In genomic region chr7:92158660-92159575, GRCh38 we compare ENCODE assay signal across 11 cellular contexts. TPM values are rescaled to one million over a fixed set of nuclear protein-coding genes. Genes with fewer than 3 reads are reported as not detected.
DNase-seq lines count a peak whose midpoint lies in the region; ATAC-seq and TF ChIP-seq lines count a peak whose summit lies in the region.
"Had no signal": no experiment of that assay in that cellular context is flagged by ENCODE, and none has a peak within 500 bp of the region (broad histone marks: within the 10 kb centered on the region; RNA-seq: fewer than 3 reads in every experiment).

No MANE protein-coding gene starts in this region.

- H4K8ac ChIP-seq in mesenchymal stem cell (ENCODE audit: low read length) = no peak overlapping the region

- TF ChIP-seq CTCF in left ventricle myocardium inferior (IDR thresholded peaks at IDR 0.05; ENCODE audit: borderline replicate concordance) (no peak), prostate gland (IDR thresholded peaks at IDR 0.05) (no peak), hepatocyte (IDR thresholded peaks at IDR 0.05; ENCODE audit: poor library complexity) (no peak), mucosa of descending colon (IDR thresholded peaks at IDR 0.05) (no peak)

- DNase-seq in NCI-H226 (peak; percentile 69), mesenchymal stem cell (peak; percentile 6), left ventricle myocardium inferior (no peak), prostate gland (ENCODE audit: low spot score) (no peak), hepatocyte (ENCODE audit: low spot score) (no peak), mucosa of descending colon (no peak)
- DNase-seq: Peyer's patch had no signal

- no peak overlapping the region for H3K23ac ChIP-seq in mesenchymal stem cell (ENCODE audit: low read length in 2 of 2)

- H2BK12ac ChIP-seq in mesenchymal stem cell (ENCODE audit: low read length in 2 of 2) = no peak overlapping the region

- no peaks in the 10 kb centered on the region for H3K79me1 ChIP-seq in mesenchymal stem cell (replicated peaks; ENCODE audit: low read length, poor library complexity, severe bottlenecking)

- H2AFZ ChIP-seq in mesenchymal stem cell (ENCODE audit: low read depth, low read length) (no peak overlapping the region), hepatocyte (no peak overlapping the region)

- no peak overlapping the region for H2BK15ac ChIP-seq in mesenchymal stem cell (ENCODE audit: low read depth, poor library complexity, severe bottlenecking)

- H3K9me3 ChIP-seq in mesenchymal stem cell (ENCODE audit: control insufficient read depth, low read length) (no peaks in the 10 kb centered on the region), left ventricle myocardium inferior (replicated peaks) (no peaks in the 10 kb centered on the region), prostate gland (no peaks in the 10 kb centered on the region), hepatocyte (ENCODE audit: low read depth) (no peaks in the 10 kb centered on the region), mucosa of descending colon (no peaks in the 10 kb centered on the region)
- H3K9me3 ChIP-seq: esophagus muscularis mucosa, Peyer's patch had no signal

- H4K20me1 ChIP-seq in hepatocyte (ENCODE audit: insufficient read depth, poor library complexity, severe bottlenecking) = no peaks in the 10 kb centered on the region

- H3K4me3 ChIP-seq in mesenchymal stem cell (ENCODE audit: insufficient read depth in 1 of 2, low read depth in 1 of 2, low read length in 2 of 2) (peak overlapping the region in 1 of 2 experiments; percentile 5), left ventricle myocardium inferior (no peak overlapping the region), prostate gland (no peak overlapping the region), hepatocyte (no peak overlapping the region), mucosa of descending colon (no peak overlapping the region)
- H3K4me3 ChIP-seq: esophagus muscularis mucosa, Peyer's patch had no signal

- no peaks in the 10 kb centered on the region for H3K9me2 ChIP-seq in hepatocyte (replicated peaks; ENCODE audit: insufficient read depth)

- no peak overlapping the region for H3K27ac ChIP-seq in mesenchymal stem cell (ENCODE audit: low read length, poor library complexity, severe bottlenecking)
- no peak overlapping the region for H3K27ac ChIP-seq in left ventricle myocardium inferior (replicated peaks)
- no peak overlapping the region for H3K27ac ChIP-seq in prostate gland
- no peak overlapping the region for H3K27ac ChIP-seq in hepatocyte
- H3K27ac ChIP-seq: esophagus muscularis mucosa, Peyer's patch had no signal

- no peaks in the 10 kb centered on the region for H3K79me2 ChIP-seq in hepatocyte

- no peak overlapping the region for H4K91ac ChIP-seq in mesenchymal stem cell (ENCODE audit: low read length)

- no peak for TF ChIP-seq POLR2A in prostate gland (IDR thresholded peaks at IDR 0.05)

- H3K4ac ChIP-seq in mesenchymal stem cell (ENCODE audit: low read depth in 1 of 2, low read length in 2 of 2) = no peak overlapping the region

- H2AK5ac ChIP-seq in mesenchymal stem cell (ENCODE audit: low read length, severe bottlenecking) = no peak overlapping the region

- no peaks in the 10 kb centered on the region for H3K27me3 ChIP-seq in mesenchymal stem cell (ENCODE audit: control insufficient read depth in 1 of 2, insufficient read depth in 1 of 2, low read length in 2 of 2)
- no peaks in the 10 kb centered on the region for H3K27me3 ChIP-seq in left ventricle myocardium inferior (ENCODE audit: low read depth)
- H3K27me3 ChIP-seq in prostate gland (replicated peaks; ENCODE audit: insufficient read depth) = no peaks in the 10 kb centered on the region
- H3K27me3 ChIP-seq in hepatocyte = no peaks in the 10 kb centered on the region
- H3K27me3 ChIP-seq: esophagus muscularis mucosa, Peyer's patch had no signal

- 79% methylated on average over 3 of the region's 3 CpGs for WGBS in mesenchymal stem cell
- WGBS in prostate gland = 91% methylated on average over 3 of the region's 3 CpGs
- 94% methylated on average over 3 of the region's 3 CpGs for WGBS in hepatocyte (ENCODE audit: low lambda C conversion rate, missing lambda C conversion rate)

- H3K14ac ChIP-seq in mesenchymal stem cell (ENCODE audit: low read length in 2 of 2) = no peak overlapping the region

- intact Hi-C loops in left ventricle myocardium inferior (cut with micrococcal nuclease) = no loop called here
- intact Hi-C loops in prostate gland (cut with DNase I) = no loop called here
- intact Hi-C loops in mucosa of descending colon (cut with DNase I, micrococcal nuclease) = no loop called here

- ATAC-seq in GM18517 (IDR thresholded peaks at IDR 0.05; ENCODE audit: unreplicated experiment) = peak; percentile 81
- peak; percentile 91 for ATAC-seq in HG02610 (IDR thresholded peaks at IDR 0.05; ENCODE audit: unreplicated experiment)
- ATAC-seq in mucosa of descending colon = no peak

- H2BK120ac ChIP-seq in mesenchymal stem cell (ENCODE audit: low read depth, low read length) = no peak overlapping the region

- H3K4me1 ChIP-seq in mesenchymal stem cell (ENCODE audit: control insufficient read depth, insufficient read depth, low read depth, low read length) (no peaks in the 10 kb centered on the region), left ventricle myocardium inferior (no peaks in the 10 kb centered on the region), prostate gland (replicated peaks) (no peaks in the 10 kb centered on the region), hepatocyte (ENCODE audit: insufficient read depth) (no peaks in the 10 kb centered on the region), mucosa of descending colon (ENCODE audit: low read depth) (no peaks in the 10 kb centered on the region)
- H3K4me1 ChIP-seq: esophagus muscularis mucosa, Peyer's patch had no signal

- H3K36me3 ChIP-seq in mesenchymal stem cell (ENCODE audit: control insufficient read depth in 1 of 2, insufficient read depth in 2 of 2, low read depth in 1 of 2, low read length in 2 of 2) (no peaks in the 10 kb centered on the region), left ventricle myocardium inferior (no peaks in the 10 kb centered on the region), prostate gland (no peaks in the 10 kb centered on the region), hepatocyte (replicated peaks; ENCODE audit: insufficient read depth, low read depth) (no peaks in the 10 kb centered on the region), mucosa of descending colon (ENCODE audit: low read depth) (no peaks in the 10 kb centered on the region)
- H3K36me3 ChIP-seq: esophagus muscularis mucosa, Peyer's patch had no signal

- no peak overlapping the region for H2BK5ac ChIP-seq in mesenchymal stem cell (ENCODE audit: low read depth, low read length, poor library complexity, severe bottlenecking)

- H3K9ac ChIP-seq in mesenchymal stem cell (ENCODE audit: low read length) = peak overlapping the region; percentile 63

- H3K4me2 ChIP-seq in mesenchymal stem cell (ENCODE audit: low read length, poor library complexity, severe bottlenecking) (no peak overlapping the region), hepatocyte (no peak overlapping the region)

- no peak overlapping the region for H3K18ac ChIP-seq in mesenchymal stem cell (ENCODE audit: low read depth in 1 of 2, low read length in 2 of 2)

RNA-seq across cellular contexts. Expression of gene LRRD1, which starts 20.0 kb away (rescaled TPM):
- 0.03 TPM for polyA plus RNA-seq in mesenchymal stem cell (2013, experiment 1 of 2)
- not detected for polyA plus RNA-seq in mesenchymal stem cell (2013, experiment 2 of 2)
- total RNA-seq in left ventricle myocardium inferior = not detected
- under 1 TPM in 1 of 2 donors, not detected in 1; 0.40 TPM for total RNA-seq in prostate gland
- total RNA-seq in hepatocyte = 0.08 and 0.77 TPM in 2 replicates
- not detected in 2 replicates for polyA plus RNA-seq in hepatocyte
- total RNA-seq in mucosa of descending colon = under 1 TPM in 1 of 3 donors, not detected in 2; 0.09 TPM
- total RNA-seq: osteocyte had no signal

RNA-seq across cellular contexts. Expression of gene CYP51A1, which starts 24.6 kb away (rescaled TPM):
- 147 TPM for polyA plus RNA-seq in mesenchymal stem cell (2013, experiment 1 of 2)
- 149 TPM for polyA plus RNA-seq in mesenchymal stem cell (2013, experiment 2 of 2)
- total RNA-seq in left ventricle myocardium inferior (15.8 TPM), prostate gland (100 to 1,000 TPM in 1 of 2 donors, 10 to 100 TPM in 1; 51.6 to 121 TPM), hepatocyte (414 and 425 TPM in 2 replicates), mucosa of descending colon (100 to 1,000 TPM in 2 of 3 donors, 10 to 100 TPM in 1; 73.2 to 181 (median 133) TPM)
- polyA plus RNA-seq in hepatocyte = 155 and 200 TPM in 2 replicates

Comparison
In these comparisons a context has a peak if more than half of its experiments do, and no peak if none do; other contexts are left out.
1. DNase-seq: peak in NCI-H226 (single experiment) and mesenchymal stem cell (single experiment); none in left ventricle myocardium inferior (single experiment), prostate gland (single experiment), hepatocyte (single experiment) and mucosa of descending colon (0 of 3).